Comparison of ENCODE assay signal across 1 cellular context in the genomic region with DNA sequence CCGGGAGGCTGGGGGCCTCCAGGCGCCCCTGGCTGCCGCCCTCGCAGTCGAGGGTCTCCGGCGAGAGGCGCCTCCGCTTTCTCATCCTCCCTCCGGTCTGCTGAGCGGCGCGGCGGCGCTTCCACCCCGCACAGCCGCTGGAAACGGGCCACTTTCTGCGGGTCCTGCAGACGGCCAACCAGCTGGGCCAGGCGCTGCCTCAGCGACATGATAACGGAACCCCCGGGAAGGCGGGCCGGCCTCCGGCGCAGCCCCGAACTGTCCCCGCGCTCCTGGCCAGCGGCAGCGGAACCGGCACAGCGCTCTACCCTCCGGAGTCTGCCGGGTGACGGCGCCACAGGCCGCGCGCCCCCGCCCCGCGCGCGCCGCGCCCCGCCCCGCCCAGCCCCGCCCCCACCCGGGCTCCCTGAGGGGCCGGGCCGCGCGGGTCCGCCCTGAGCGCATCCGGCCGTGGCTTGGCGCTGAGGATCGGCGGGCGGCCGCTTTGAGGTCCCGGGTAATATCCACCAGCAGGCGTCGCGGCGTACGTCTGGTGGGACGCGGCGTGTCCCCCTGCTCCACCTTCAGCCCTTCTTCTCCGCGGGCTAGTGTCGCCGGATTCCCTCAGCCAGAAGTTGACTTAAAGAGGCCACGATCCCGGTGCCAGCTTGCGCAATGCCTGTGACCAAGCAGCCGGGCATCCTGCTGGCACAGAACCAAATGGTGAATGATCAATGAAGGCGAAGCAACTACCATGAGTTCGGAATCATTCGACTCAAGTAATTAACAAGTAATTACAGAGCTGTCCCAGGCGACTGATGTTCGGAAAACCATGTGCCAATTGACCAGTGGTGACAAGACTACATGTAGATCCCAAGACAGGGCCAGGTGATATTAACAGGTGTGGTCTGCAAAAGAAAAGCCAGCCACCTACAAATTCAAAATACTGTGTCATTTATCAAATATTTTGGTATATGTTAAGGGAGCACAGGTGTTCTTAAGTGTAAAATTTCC.
TF ChIP-seq lines count a peak whose summit lies in the region.

A gene with protein sequence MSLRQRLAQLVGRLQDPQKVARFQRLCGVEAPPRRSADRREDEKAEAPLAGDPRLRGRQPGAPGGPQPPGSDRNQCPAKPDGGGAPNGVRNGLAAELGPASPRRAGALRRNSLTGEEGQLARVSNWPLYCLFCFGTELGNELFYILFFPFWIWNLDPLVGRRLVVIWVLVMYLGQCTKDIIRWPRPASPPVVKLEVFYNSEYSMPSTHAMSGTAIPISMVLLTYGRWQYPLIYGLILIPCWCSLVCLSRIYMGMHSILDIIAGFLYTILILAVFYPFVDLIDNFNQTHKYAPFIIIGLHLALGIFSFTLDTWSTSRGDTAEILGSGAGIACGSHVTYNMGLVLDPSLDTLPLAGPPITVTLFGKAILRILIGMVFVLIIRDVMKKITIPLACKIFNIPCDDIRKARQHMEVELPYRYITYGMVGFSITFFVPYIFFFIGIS (minus strand): TSS at position 330 of the 993 bp plus-strand sequence. CDS start 121 bp downstream, at position 209.

TF ChIP-seq in HepG2, 621 proteins besides CTCF, POLR2A, EP300 and RAD21 (continued from another document):
- TF ChIP-seq, protein P1, sequence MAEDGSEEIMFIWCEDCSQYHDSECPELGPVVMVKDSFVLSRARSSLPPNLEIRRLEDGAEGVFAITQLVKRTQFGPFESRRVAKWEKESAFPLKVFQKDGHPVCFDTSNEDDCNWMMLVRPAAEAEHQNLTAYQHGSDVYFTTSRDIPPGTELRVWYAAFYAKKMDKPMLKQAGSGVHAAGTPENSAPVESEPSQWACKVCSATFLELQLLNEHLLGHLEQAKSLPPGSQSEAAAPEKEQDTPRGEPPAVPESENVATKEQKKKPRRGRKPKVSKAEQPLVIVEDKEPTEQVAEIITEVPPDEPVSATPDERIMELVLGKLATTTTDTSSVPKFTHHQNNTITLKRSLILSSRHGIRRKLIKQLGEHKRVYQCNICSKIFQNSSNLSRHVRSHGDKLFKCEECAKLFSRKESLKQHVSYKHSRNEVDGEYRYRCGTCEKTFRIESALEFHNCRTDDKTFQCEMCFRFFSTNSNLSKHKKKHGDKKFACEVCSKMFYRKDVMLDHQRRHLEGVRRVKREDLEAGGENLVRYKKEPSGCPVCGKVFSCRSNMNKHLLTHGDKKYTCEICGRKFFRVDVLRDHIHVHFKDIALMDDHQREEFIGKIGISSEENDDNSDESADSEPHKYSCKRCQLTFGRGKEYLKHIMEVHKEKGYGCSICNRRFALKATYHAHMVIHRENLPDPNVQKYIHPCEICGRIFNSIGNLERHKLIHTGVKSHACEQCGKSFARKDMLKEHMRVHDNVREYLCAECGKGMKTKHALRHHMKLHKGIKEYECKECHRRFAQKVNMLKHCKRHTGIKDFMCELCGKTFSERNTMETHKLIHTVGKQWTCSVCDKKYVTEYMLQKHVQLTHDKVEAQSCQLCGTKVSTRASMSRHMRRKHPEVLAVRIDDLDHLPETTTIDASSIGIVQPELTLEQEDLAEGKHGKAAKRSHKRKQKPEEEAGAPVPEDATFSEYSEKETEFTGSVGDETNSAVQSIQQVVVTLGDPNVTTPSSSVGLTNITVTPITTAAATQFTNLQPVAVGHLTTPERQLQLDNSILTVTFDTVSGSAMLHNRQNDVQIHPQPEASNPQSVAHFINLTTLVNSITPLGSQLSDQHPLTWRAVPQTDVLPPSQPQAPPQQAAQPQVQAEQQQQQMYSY (CRISPR knock-in tag; IDR thresholded peaks at IDR 0.05) = no peak
- TF ChIP-seq, protein P2, sequence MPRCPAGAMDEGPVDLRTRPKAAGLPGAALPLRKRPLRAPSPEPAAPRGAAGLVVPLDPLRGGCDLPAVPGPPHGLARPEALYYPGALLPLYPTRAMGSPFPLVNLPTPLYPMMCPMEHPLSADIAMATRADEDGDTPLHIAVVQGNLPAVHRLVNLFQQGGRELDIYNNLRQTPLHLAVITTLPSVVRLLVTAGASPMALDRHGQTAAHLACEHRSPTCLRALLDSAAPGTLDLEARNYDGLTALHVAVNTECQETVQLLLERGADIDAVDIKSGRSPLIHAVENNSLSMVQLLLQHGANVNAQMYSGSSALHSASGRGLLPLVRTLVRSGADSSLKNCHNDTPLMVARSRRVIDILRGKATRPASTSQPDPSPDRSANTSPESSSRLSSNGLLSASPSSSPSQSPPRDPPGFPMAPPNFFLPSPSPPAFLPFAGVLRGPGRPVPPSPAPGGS (CRISPR knock-in tag; IDR thresholded peaks at IDR 0.05) = 0 out of 2 replicates have a peak, but pooled peaks have one; percentile 39
- TF ChIP-seq FOXC1 (CRISPR knock-in tag; IDR thresholded peaks at IDR 0.05; ENCODE audit: borderline replicate concordance) = 0 out of 2 replicates have a peak, but pooled peaks have one; percentile 62
- TF ChIP-seq, protein P3, sequence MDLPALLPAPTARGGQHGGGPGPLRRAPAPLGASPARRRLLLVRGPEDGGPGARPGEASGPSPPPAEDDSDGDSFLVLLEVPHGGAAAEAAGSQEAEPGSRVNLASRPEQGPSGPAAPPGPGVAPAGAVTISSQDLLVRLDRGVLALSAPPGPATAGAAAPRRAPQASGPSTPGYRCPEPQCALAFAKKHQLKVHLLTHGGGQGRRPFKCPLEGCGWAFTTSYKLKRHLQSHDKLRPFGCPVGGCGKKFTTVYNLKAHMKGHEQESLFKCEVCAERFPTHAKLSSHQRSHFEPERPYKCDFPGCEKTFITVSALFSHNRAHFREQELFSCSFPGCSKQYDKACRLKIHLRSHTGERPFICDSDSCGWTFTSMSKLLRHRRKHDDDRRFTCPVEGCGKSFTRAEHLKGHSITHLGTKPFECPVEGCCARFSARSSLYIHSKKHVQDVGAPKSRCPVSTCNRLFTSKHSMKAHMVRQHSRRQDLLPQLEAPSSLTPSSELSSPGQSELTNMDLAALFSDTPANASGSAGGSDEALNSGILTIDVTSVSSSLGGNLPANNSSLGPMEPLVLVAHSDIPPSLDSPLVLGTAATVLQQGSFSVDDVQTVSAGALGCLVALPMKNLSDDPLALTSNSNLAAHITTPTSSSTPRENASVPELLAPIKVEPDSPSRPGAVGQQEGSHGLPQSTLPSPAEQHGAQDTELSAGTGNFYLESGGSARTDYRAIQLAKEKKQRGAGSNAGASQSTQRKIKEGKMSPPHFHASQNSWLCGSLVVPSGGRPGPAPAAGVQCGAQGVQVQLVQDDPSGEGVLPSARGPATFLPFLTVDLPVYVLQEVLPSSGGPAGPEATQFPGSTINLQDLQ (CRISPR knock-in tag; IDR thresholded peaks at IDR 0.05) = peak; percentile 55; the same call in 1 of the 2 replicates
- 0 out of 2 replicates have a peak, but pooled peaks have one; percentile 51 for TF ChIP-seq TMF1 (CRISPR knock-in tag; IDR thresholded peaks at IDR 0.05; ENCODE audit: low read depth)
- no peak for TF ChIP-seq EED (CRISPR knock-in tag; IDR thresholded peaks at IDR 0.05)
- TF ChIP-seq SMARCE1 (IDR thresholded peaks at IDR 0.05; ENCODE audit: borderline replicate concordance) = no peak
- TF ChIP-seq, protein P4, sequence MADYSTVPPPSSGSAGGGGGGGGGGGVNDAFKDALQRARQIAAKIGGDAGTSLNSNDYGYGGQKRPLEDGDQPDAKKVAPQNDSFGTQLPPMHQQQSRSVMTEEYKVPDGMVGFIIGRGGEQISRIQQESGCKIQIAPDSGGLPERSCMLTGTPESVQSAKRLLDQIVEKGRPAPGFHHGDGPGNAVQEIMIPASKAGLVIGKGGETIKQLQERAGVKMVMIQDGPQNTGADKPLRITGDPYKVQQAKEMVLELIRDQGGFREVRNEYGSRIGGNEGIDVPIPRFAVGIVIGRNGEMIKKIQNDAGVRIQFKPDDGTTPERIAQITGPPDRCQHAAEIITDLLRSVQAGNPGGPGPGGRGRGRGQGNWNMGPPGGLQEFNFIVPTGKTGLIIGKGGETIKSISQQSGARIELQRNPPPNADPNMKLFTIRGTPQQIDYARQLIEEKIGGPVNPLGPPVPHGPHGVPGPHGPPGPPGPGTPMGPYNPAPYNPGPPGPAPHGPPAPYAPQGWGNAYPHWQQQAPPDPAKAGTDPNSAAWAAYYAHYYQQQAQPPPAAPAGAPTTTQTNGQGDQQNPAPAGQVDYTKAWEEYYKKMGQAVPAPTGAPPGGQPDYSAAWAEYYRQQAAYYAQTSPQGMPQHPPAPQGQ (CRISPR knock-in tag; IDR thresholded peaks at IDR 0.05; ENCODE audit: borderline replicate concordance) = no peak
- TF ChIP-seq CBX5 (CRISPR knock-in tag; IDR thresholded peaks at IDR 0.05; ENCODE audit: borderline replicate concordance) = peak; percentile 45; the same call in 1 of the 2 replicates
TF ChIP-seq in HepG2: peak in this region for 125.
